In genomic region chr17:75777243-75777922, GRCh38 we compare ENCODE assay signal across 8 cellular contexts. TPM values are rescaled to one million over a fixed set of nuclear protein-coding genes. Genes with fewer than 3 reads are reported as not detected.
A peak's percentile ranks its signal among the peaks of the same experiment; 100 is the strongest.
DNase-seq lines count a peak whose midpoint lies in the region; ATAC-seq, FAIRE-seq and TF ChIP-seq lines count a peak whose summit lies in the region.

No MANE protein-coding gene starts in this region.

- peak overlapping the region; percentile 90 for H3K4me2 ChIP-seq in astrocyte (ENCODE audit: low read length)

- H3K9me3 ChIP-seq in astrocyte (ENCODE audit: insufficient read depth, low read depth, low read length) = no peaks in the 10 kb centered on the region
- no peaks in the 10 kb centered on the region for H3K9me3 ChIP-seq in liver (ENCODE audit: control insufficient read depth in 4 of 4, low read length in 3 of 4)
- no peaks in the 10 kb centered on the region for H3K9me3 ChIP-seq in thyroid gland

- H3K27me3 ChIP-seq in astrocyte (ENCODE audit: insufficient read depth, low read length) (no peaks in the 10 kb centered on the region), liver (ENCODE audit: control insufficient read depth in 4 of 4, insufficient read depth in 4 of 4, low read length in 3 of 4) (no peaks in the 10 kb centered on the region), thyroid gland (no peaks in the 10 kb centered on the region)

- peak overlapping the region; percentile 96 for H3K4me3 Mint-ChIP-seq in activated T-cell treated with anti-CD3 and anti-CD28 coated beads, Interleukin-2, amount 50 U/mL, for 4 hours
- H3K4me3 Mint-ChIP-seq in astrocyte (ENCODE audit: unreplicated experiment) = peak overlapping the region; percentile 96

- TF ChIP-seq POLR2A in thyroid gland (IDR thresholded peaks at IDR 0.05) = no peak

- H3K4me1 ChIP-seq in astrocyte (ENCODE audit: insufficient read depth, low read length) = peaks cover 13% of the 10 kb centered on the region
- peaks cover 3 to 39% (median 24%) of the 10 kb centered on the region in 4 donors for H3K4me1 ChIP-seq in liver (ENCODE audit: control insufficient read depth in 4 of 4, insufficient read depth in 4 of 4, low read length in 3 of 4)
- H3K4me1 ChIP-seq in thyroid gland = peaks cover 24 to 28% of the 10 kb centered on the region in 2 donors

- H3K36me3 ChIP-seq in astrocyte (ENCODE audit: insufficient read depth, low read length) = peaks cover 23% of the 10 kb centered on the region
- H3K36me3 ChIP-seq in liver (ENCODE audit: control insufficient read depth in 4 of 4, insufficient read depth in 3 of 4, low read depth in 1 of 4, low read length in 3 of 4) = peaks cover 0 to 13% (median 8%) of the 10 kb centered on the region in 4 donors
- H3K36me3 ChIP-seq in thyroid gland = peaks cover 12 to 16% of the 10 kb centered on the region in 2 donors

- no peaks in the 10 kb centered on the region for H3K9me3 Mint-ChIP-seq in activated T-cell treated with anti-CD3 and anti-CD28 coated beads, Interleukin-2, amount 50 U/mL, for 4 hours
- no peaks in the 10 kb centered on the region for H3K9me3 Mint-ChIP-seq in astrocyte (ENCODE audit: unreplicated experiment)

- H3K27ac Mint-ChIP-seq in astrocyte (ENCODE audit: unreplicated experiment) = peak overlapping the region; percentile 94

- intact Hi-C loops in thyroid gland (cut with DNase I) = no loop called here

- H3K4me3 ChIP-seq in astrocyte (ENCODE audit: insufficient read depth, low read depth, low read length) (peak overlapping the region; percentile 97), liver (ENCODE audit: low read depth in 1 of 3, low read length in 3 of 3) (peak overlapping the region; percentile 82 to 98 (median 96)), thyroid gland (replicated peaks in 1 of 3) (peak overlapping the region in 2 of 3 donors; percentile 4 to 96)

- no peaks in the 10 kb centered on the region for H3K27me3 Mint-ChIP-seq in activated T-cell treated with anti-CD3 and anti-CD28 coated beads, Interleukin-2, amount 50 U/mL, for 4 hours (ENCODE audit: low read depth)
- no peaks in the 10 kb centered on the region for H3K27me3 Mint-ChIP-seq in astrocyte (ENCODE audit: low read depth, unreplicated experiment)

- H3K27ac ChIP-seq in astrocyte (ENCODE audit: low read depth, low read length) = no peak overlapping the region
- peak overlapping the region; percentile 56 to 64 for H3K27ac ChIP-seq in liver (ENCODE audit: low read depth in 1 of 2, low read length in 2 of 2)
- H3K27ac ChIP-seq in thyroid gland = peak overlapping the region; percentile 3 to 99 (median 34)

- H2AFZ ChIP-seq in astrocyte (ENCODE audit: low read depth, low read length) = no peak overlapping the region

- no peak for ATAC-seq in activated T-cell treated with anti-CD3 and anti-CD28 coated beads, Interleukin-2, amount 50 U/mL, for 4 hours
- no peak for ATAC-seq in HG03378 (IDR thresholded peaks at IDR 0.05; ENCODE audit: unreplicated experiment)

- peaks cover 34% of the 10 kb centered on the region for H3K79me2 ChIP-seq in astrocyte (ENCODE audit: insufficient read depth, low read length)

- FAIRE-seq in astrocyte (lab: Jason Lieb, UNC) = no peak

- 14% methylated on average over 2 of the region's 2 CpGs for WGBS in liver
- 3 to 4% methylated on average over 2 of the region's 2 CpGs for WGBS in thyroid gland, 2 donors

- H3K4me1 Mint-ChIP-seq in activated T-cell treated with anti-CD3 and anti-CD28 coated beads, Interleukin-2, amount 50 U/mL, for 4 hours (ENCODE audit: low read depth) = peaks cover 26% of the 10 kb centered on the region
- peaks cover 7% of the 10 kb centered on the region for H3K4me1 Mint-ChIP-seq in astrocyte (ENCODE audit: low read depth, unreplicated experiment)

- no peak for TF ChIP-seq RAD21 in liver (IDR thresholded peaks at IDR 0.05)

- H4K20me1 ChIP-seq in astrocyte (ENCODE audit: insufficient read depth, low read length) = peaks cover 50% of the 10 kb centered on the region

- TF ChIP-seq CTCF in astrocyte (IDR thresholded peaks at IDR 0.05; ENCODE audit: insufficient read depth, low read depth, low read length) = no peak
- TF ChIP-seq CTCF in liver (IDR thresholded peaks at IDR 0.05; ENCODE audit: low read depth, low read length, missing input control) = no peak
- TF ChIP-seq CTCF in thyroid gland (IDR thresholded peaks at IDR 0.05) = no peak

- DNase-seq in activated T-cell treated with anti-CD3 and anti-CD28 coated beads, Interleukin-2, amount 50 U/mL, for 4 hours = no peak
- DNase-seq in activated T-cell treated with anti-CD3 and anti-CD28 coated beads for 4 hours (no peak), astrocyte (ENCODE audit: low read depth) (no peak), thyroid gland (no peak), HK-2 (ENCODE audit: unreplicated experiment) (no peak), T1000 (lab: John Stamatoyannopoulos, UW) (no peak)

- H3K9ac ChIP-seq in astrocyte (ENCODE audit: low read length) = peak overlapping the region; percentile 97
- H3K9ac ChIP-seq in liver (ENCODE audit: low read depth in 1 of 2, low read length in 2 of 2) = peak overlapping the region in 1 of 2 donors; percentile 72

- H3K36me3 Mint-ChIP-seq in activated T-cell treated with anti-CD3 and anti-CD28 coated beads, Interleukin-2, amount 50 U/mL, for 4 hours (ENCODE audit: insufficient read depth) = peaks cover 34% of the 10 kb centered on the region
- H3K36me3 Mint-ChIP-seq in astrocyte (ENCODE audit: low read depth, unreplicated experiment) = peaks cover 26% of the 10 kb centered on the region

TF ChIP-seq in liver, 16 proteins besides CTCF, POLR2A, EP300 and RAD21:
- TF ChIP-seq ZBTB33 (IDR thresholded peaks at IDR 0.05) (no peak), GABPA (IDR thresholded peaks at IDR 0.05 in 1 of 2, conservative IDR thresholded peaks at IDR 0.05 in 1 of 2) (no peak), FOXA2 (IDR thresholded peaks at IDR 0.05) (no peak), HNF4A (conservative IDR thresholded peaks at IDR 0.05) (no peak), MAX (IDR thresholded peaks at IDR 0.05) (no peak), FOXA1 (IDR thresholded peaks at IDR 0.05) (no peak), ATF3 (IDR thresholded peaks at IDR 0.05) (no peak), YY1 (IDR thresholded peaks at IDR 0.05) (no peak), SP1 (IDR thresholded peaks at IDR 0.05) (no peak)

RNA-seq across cellular contexts. Expression of gene UNK, which starts 7.2 kb away (rescaled TPM):
- total RNA-seq in activated T-cell treated with anti-CD3 and anti-CD28 coated beads, Interleukin-2, amount 50 U/mL, for 4 hours = 10 to 100 TPM; 21.0 to 24.5 (median 22.6) TPM
- 14.9 and 16.7 TPM in 2 replicates for total RNA-seq in astrocyte
- total RNA-seq in liver = 10 to 100 TPM; 11.5 to 16.4 TPM
- 1 to 10 TPM; 4.0 to 6.4 TPM for polyA plus RNA-seq in liver
- total RNA-seq in thyroid gland = 10 to 100 TPM; 32.5 to 61.4 (median 47.9) TPM

RNA-seq across cellular contexts. Expression of gene GALK1, which starts 12.4 kb away (rescaled TPM):
- 10 to 100 TPM; 16.9 to 23.5 (median 21.3) TPM for total RNA-seq in activated T-cell treated with anti-CD3 and anti-CD28 coated beads, Interleukin-2, amount 50 U/mL, for 4 hours
- 22.6 and 31.1 TPM in 2 replicates for total RNA-seq in astrocyte
- 100 to 1,000 TPM in 1 of 2 donors, 10 to 100 TPM in 1; 80.3 to 111 TPM for total RNA-seq in liver
- 100 to 1,000 TPM in 1 of 2 donors, 10 to 100 TPM in 1; 59.0 to 230 TPM for polyA plus RNA-seq in liver
- 10 to 100 TPM; 15.4 to 28.5 (median 24.9) TPM for total RNA-seq in thyroid gland

RNA-seq across cellular contexts. Expression of gene ITGB4, which starts 56.1 kb away (rescaled TPM):
- total RNA-seq in activated T-cell treated with anti-CD3 and anti-CD28 coated beads, Interleukin-2, amount 50 U/mL, for 4 hours = 1 to 10 TPM in 2 of 3 donors, under 1 TPM in 1; 0.63 to 2.3 (median 1.6) TPM
- 2.1 and 6.6 TPM in 2 replicates for total RNA-seq in astrocyte
- 1 to 10 TPM in 1 of 2 donors, under 1 TPM in 1; 0.42 to 1.2 TPM for total RNA-seq in liver
- polyA plus RNA-seq in liver = 1 to 10 TPM; 1.3 to 1.4 TPM
- total RNA-seq in thyroid gland = 10 to 100 TPM; 19.7 to 27.3 (median 23.1) TPM
